Comparison of ENCODE assay signal across 18 cellular contexts in the genomic region with DNA sequence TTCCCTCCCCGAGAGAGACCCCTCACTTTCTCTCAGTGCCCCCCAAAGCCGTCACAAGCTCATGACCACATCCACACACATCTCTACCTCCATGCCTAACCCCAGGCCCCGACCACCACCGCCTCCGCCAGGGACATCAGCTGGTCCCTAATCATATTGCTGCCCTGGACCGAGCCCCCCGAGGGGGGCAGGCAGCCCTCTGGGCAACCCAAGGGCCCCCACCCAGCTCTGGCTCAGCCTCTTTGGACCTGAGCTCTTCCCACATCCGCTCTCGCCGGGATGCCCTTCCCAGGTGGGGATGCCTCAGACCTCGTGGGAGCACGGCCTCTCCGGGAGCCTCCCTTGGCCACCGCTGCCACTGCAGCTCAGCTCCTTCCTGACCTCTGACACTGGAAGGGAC. TPM values are rescaled to one million over a fixed set of nuclear protein-coding genes. Genes with fewer than 3 reads are reported as not detected.
DNase-seq lines count a peak whose midpoint lies in the region; ATAC-seq and TF ChIP-seq lines count a peak whose summit lies in the region.
"Had no signal": no experiment of that assay in that cellular context is flagged by ENCODE, and none has a peak within 500 bp of the region (broad histone marks: within the 10 kb centered on the region; RNA-seq: fewer than 3 reads in every experiment).

No MANE protein-coding gene starts in this region.

- H3K36me3 Mint-ChIP-seq in WTC11 (no peaks in the 10 kb centered on the region), neural progenitor cell (no peaks in the 10 kb centered on the region)
- H3K36me3 Mint-ChIP-seq: CD4-positive, alpha-beta memory T cell had no signal

- peaks cover 14% of the 10 kb centered on the region for H3K27me3 Mint-ChIP-seq in WTC11 (ENCODE audit: low read depth)
- peaks cover 14% of the 10 kb centered on the region for H3K27me3 Mint-ChIP-seq in neural progenitor cell (ENCODE audit: insufficient read depth, low read depth)

- intact Hi-C loops in Right ventricle myocardium inferior (cut with DNase I) (no loop called here), left ventricle myocardium inferior (cut with micrococcal nuclease) (no loop called here)

- H3K4me3 ChIP-seq in left ventricle myocardium inferior (no peak overlapping the region), neural progenitor cell (no peak overlapping the region)

- H4K20me1 ChIP-seq in neural progenitor cell (ENCODE audit: low read depth): peaks cover 7% of the 10 kb centered on the region

- H3K4me1 Mint-ChIP-seq in WTC11 (peaks cover 7% of the 10 kb centered on the region; the same call in 1 of the 2 replicates), neural progenitor cell (peaks cover 9% of the 10 kb centered on the region)
- H3K4me1 Mint-ChIP-seq: CD4-positive, alpha-beta memory T cell had no signal

- ATAC-seq in Right ventricle myocardium inferior (no peak), WTC11 (no peak), HG03280 (IDR thresholded peaks at IDR 0.05; ENCODE audit: unreplicated experiment) (no peak)

- no peaks in the 10 kb centered on the region for H3K79me2 ChIP-seq in neural progenitor cell (ENCODE audit: low read depth)

- H3F3A ChIP-seq in neural progenitor cell (ENCODE audit: low read depth): peaks cover 4% of the 10 kb centered on the region

- DNase-seq in Right ventricle myocardium inferior (ENCODE audit: missing footprints) (peak; percentile 31), left ventricle myocardium inferior (no peak), WTC11 (ENCODE audit: low spot score) (no peak), neural progenitor cell (ENCODE audit: low spot score) (no peak), OCI-M2 (lab: John Stamatoyannopoulos, UW; ENCODE audit: unreplicated experiment) (no peak)
- DNase-seq: C1 segment of cervical spinal cord; Calu3; CD4-positive, alpha-beta memory T cell; COR-L47; DMS79 treated with DMSO at 0.1 percent for 48 hours; GF-D8; GOT3; HCEC 1CT had no signal

- H3K4me3 Mint-ChIP-seq in WTC11 (no peak overlapping the region), neural progenitor cell (no peak overlapping the region)
- H3K4me3 Mint-ChIP-seq: B cell; CD4-positive, alpha-beta memory T cell had no signal

- H3K9ac ChIP-seq in neural progenitor cell: no peak overlapping the region

- TF ChIP-seq CTCF in left ventricle myocardium inferior (IDR thresholded peaks at IDR 0.05; ENCODE audit: borderline replicate concordance) (no peak), WTC11 (IDR thresholded peaks at IDR 0.05) (no peak), neural progenitor cell (IDR thresholded peaks at IDR 0.05) (no peak)

- H3K4me2 ChIP-seq in neural progenitor cell: no peak overlapping the region

- H3K9me3 Mint-ChIP-seq in WTC11 (no peaks in the 10 kb centered on the region), neural progenitor cell (no peaks in the 10 kb centered on the region)
- H3K9me3 Mint-ChIP-seq: CD4-positive, alpha-beta memory T cell had no signal

- peaks cover 94% of the 10 kb centered on the region for H3K27me3 ChIP-seq in left ventricle myocardium inferior (ENCODE audit: low read depth)
- H3K27me3 ChIP-seq in neural progenitor cell: peaks cover 22% of the 10 kb centered on the region

- H3K36me3 ChIP-seq in left ventricle myocardium inferior (no peaks in the 10 kb centered on the region), neural progenitor cell (no peaks in the 10 kb centered on the region)

- CTCF ChIA-PET in WTC11 (lab: Charles Lee): interaction anchor here (0.7 to 6.5 kb wide), 5 partner anchors 9 to 98 kb away, joined by 3 to 35 read pairs (median 3); no protein-coding TSS in a partner anchor

- no peak overlapping the region for H3K27ac Mint-ChIP-seq in WTC11
- peak overlapping the region; percentile 42 for H3K27ac Mint-ChIP-seq in neural progenitor cell
- H3K27ac Mint-ChIP-seq: B cell; CD4-positive, alpha-beta memory T cell had no signal

- H3K9me3 ChIP-seq in left ventricle myocardium inferior (replicated peaks) (no peaks in the 10 kb centered on the region), neural progenitor cell (ENCODE audit: low read depth) (no peaks in the 10 kb centered on the region)

- H3K4me1 ChIP-seq in left ventricle myocardium inferior (no peaks in the 10 kb centered on the region), neural progenitor cell (peaks cover 20% of the 10 kb centered on the region)

- POLR2A ChIA-PET in WTC11 (lab: Charles Lee): interaction anchor here (1.1 kb wide), 1 partner anchor 15 kb away, joined by 4 read pairs; no protein-coding TSS in a partner anchor

- H3K27ac ChIP-seq in left ventricle myocardium inferior (replicated peaks) (no peak overlapping the region), neural progenitor cell (no peak overlapping the region)
- H3K27ac ChIP-seq: 22Rv1 had no signal

- H2AFZ ChIP-seq in neural progenitor cell (replicated peaks): no peak overlapping the region

TF ChIP-seq in WTC11, 78 proteins besides CTCF, POLR2A, EP300 and RAD21:
- no peak for TF ChIP-seq ZBTB21 (CRISPR knock-in tag; IDR thresholded peaks at IDR 0.05; ENCODE audit: borderline replicate concordance)
- TF ChIP-seq ZNF263 (CRISPR knock-in tag; IDR thresholded peaks at IDR 0.05; ENCODE audit: low read depth): peak; percentile 40; the same call in 1 of the 2 replicates

RNA-seq across cellular contexts. Expression of a gene that starts 18.5 kb away (rescaled TPM):
- not detected for total RNA-seq in Right ventricle myocardium inferior
- not detected for total RNA-seq in left ventricle myocardium inferior
- total RNA-seq in WTC11 (2021): 0.11 TPM in 1 of 3 replicates, not detected in the others
- not detected in 2 replicates for total RNA-seq in neural progenitor cell (ENCODE audit: low replicate concordance)
- total RNA-seq: Calu3; CD4-positive, alpha-beta memory T cell; Daoy; G401 had no signal

RNA-seq across cellular contexts. Expression of a gene that starts 59.2 kb away (rescaled TPM):
- total RNA-seq in Right ventricle myocardium inferior: 8.3 TPM
- total RNA-seq in left ventricle myocardium inferior: 8.0 TPM
- total RNA-seq in WTC11 (2021): 31.7 to 33.4 TPM (median 33.2 TPM) in 3 replicates
- 17.1 and 19.6 TPM in 2 replicates for total RNA-seq in neural progenitor cell (ENCODE audit: low replicate concordance)
